In genomic region chrX:51568586-51568985, GRCh38 we compare ENCODE assay signal across 22 cellular contexts. TPM values are rescaled to one million over a fixed set of nuclear protein-coding genes. Genes with fewer than 3 reads are reported as not detected.
DNase-seq lines count a peak whose midpoint lies in the region; ATAC-seq, FAIRE-seq and TF ChIP-seq lines count a peak whose summit lies in the region.
"Had no signal": no experiment of that assay in that cellular context is flagged by ENCODE, and none has a peak within 500 bp of the region (broad histone marks: within the 10 kb centered on the region; RNA-seq: fewer than 3 reads in every experiment).

No MANE protein-coding gene starts in this region.

- ATAC-seq in body of pancreas: no peak

- H3K9me3 Mint-ChIP-seq in HFFc6: no peaks in the 10 kb centered on the region
- H3K9me3 Mint-ChIP-seq in astrocyte (ENCODE audit: unreplicated experiment): no peaks in the 10 kb centered on the region
- H3K9me3 Mint-ChIP-seq: activated naive CD4-positive, alpha-beta T cell treated with anti-CD3 and anti-CD28 coated beads, Interleukin-2, amount 50 U/mL, for 24 hours had no signal

- no peaks in the 10 kb centered on the region for H3K27me3 ChIP-seq in astrocyte (ENCODE audit: insufficient read depth, low read length)
- H3K27me3 ChIP-seq in body of pancreas: no peaks in the 10 kb centered on the region
- H3K27me3 ChIP-seq: sigmoid colon, SJCRH30 had no signal

- no peaks in the 10 kb centered on the region for H3K79me2 ChIP-seq in astrocyte (ENCODE audit: insufficient read depth, low read length)

- peaks cover 3% of the 10 kb centered on the region for H3K4me1 ChIP-seq in astrocyte (ENCODE audit: insufficient read depth, low read length)
- no peaks in the 10 kb centered on the region for H3K4me1 ChIP-seq in body of pancreas
- H3K4me1 ChIP-seq: sigmoid colon, SJCRH30, tibial nerve had no signal

- H2AFZ ChIP-seq in astrocyte (ENCODE audit: low read depth, low read length): peak overlapping the region; percentile 26

- no peaks in the 10 kb centered on the region for H4K20me1 ChIP-seq in astrocyte (ENCODE audit: insufficient read depth, low read length)

- intact Hi-C loops in body of pancreas (cut with DNase I): no loop called here

- H3K4me2 ChIP-seq in astrocyte (ENCODE audit: low read length): peak overlapping the region; percentile 41

- H3K4me3 Mint-ChIP-seq in HFFc6 (no peak overlapping the region), astrocyte (ENCODE audit: unreplicated experiment) (no peak overlapping the region)
- H3K4me3 Mint-ChIP-seq: activated naive CD4-positive, alpha-beta T cell treated with anti-CD3 and anti-CD28 coated beads, Interleukin-2, amount 50 U/mL, for 24 hours; mesothelial cell of epicardium had no signal

- H3K9me3 ChIP-seq in astrocyte (ENCODE audit: insufficient read depth, low read depth, low read length) (no peaks in the 10 kb centered on the region), body of pancreas (no peaks in the 10 kb centered on the region)
- H3K9me3 ChIP-seq: sigmoid colon, SJCRH30, tibial nerve had no signal

- peak overlapping the region; percentile 38 for H3K27ac ChIP-seq in astrocyte (ENCODE audit: low read depth, low read length)
- no peak overlapping the region for H3K27ac ChIP-seq in body of pancreas
- H3K27ac ChIP-seq: HL-60, sigmoid colon, SJCRH30, tibial nerve had no signal

- TF ChIP-seq POLR2A in body of pancreas (IDR thresholded peaks at IDR 0.05) (no peak), GM12891 (IDR thresholded peaks at IDR 0.05; ENCODE audit: low read depth, low read length) (no peak)

- TF ChIP-seq CTCF in AG04449 (IDR thresholded peaks at IDR 0.05; ENCODE audit: insufficient read depth, low read length, missing control alignments): no peak
- TF ChIP-seq CTCF in HFFc6 (IDR thresholded peaks at IDR 0.05): no peak
- TF ChIP-seq CTCF in astrocyte (IDR thresholded peaks at IDR 0.05; ENCODE audit: insufficient read depth, low read depth, low read length): no peak
- no peak for TF ChIP-seq CTCF in body of pancreas (IDR thresholded peaks at IDR 0.05)

- H3K27me3 Mint-ChIP-seq in HFFc6 (ENCODE audit: insufficient read depth): 0 out of 2 replicates have a peak, but pooled peaks cover 2% of the 10 kb centered on the region
- H3K27me3 Mint-ChIP-seq in astrocyte (ENCODE audit: low read depth, unreplicated experiment): no peaks in the 10 kb centered on the region
- H3K27me3 Mint-ChIP-seq: activated naive CD4-positive, alpha-beta T cell treated with anti-CD3 and anti-CD28 coated beads, Interleukin-2, amount 50 U/mL, for 24 hours had no signal

- no peaks in the 10 kb centered on the region for H3K36me3 Mint-ChIP-seq in HFFc6 (ENCODE audit: low read depth)
- H3K36me3 Mint-ChIP-seq in astrocyte (ENCODE audit: low read depth, unreplicated experiment): no peaks in the 10 kb centered on the region
- H3K36me3 Mint-ChIP-seq: activated naive CD4-positive, alpha-beta T cell treated with anti-CD3 and anti-CD28 coated beads, Interleukin-2, amount 50 U/mL, for 24 hours; mesothelial cell of epicardium had no signal

- CTCF ChIA-PET in AG04449 (lab: Yijun Ruan, JAX): no interaction called here

- POLR2A ChIA-PET in AG04449 (lab: Yijun Ruan, JAX): no interaction called here

- H3K9ac ChIP-seq in astrocyte (ENCODE audit: low read length): no peak overlapping the region

- DNase-seq in AG04449 (ENCODE audit: low read depth, low spot score): peak; percentile 53
- DNase-seq in HFFc6: peak; percentile 72
- DNase-seq in astrocyte (ENCODE audit: low read depth): peak; percentile 43
- peak; percentile 41 for DNase-seq in hepatic stellate cell (ENCODE audit: low spot score)
- DNase-seq in activated CD4-positive, alpha-beta T cell treated with anti-CD3 and anti-CD28 coated beads for 1 hour: no peak
- DNase-seq in body of pancreas: no peak
- DNase-seq in GM12891 (ENCODE audit: insufficient read length, low spot score): no peak
- no peak for DNase-seq in NCI-H1048 (lab: John Stamatoyannopoulos, UW)
- DNase-seq: activated T-cell treated with anti-CD3 and anti-CD28 coated beads for 4 hours, cerebellar nuclear complex, NCI-H1694 treated with DMSO at 0.1 percent for 48 hours, NCI-H446 treated with DMSO at 0.1 percent for 48 hours, sigmoid colon, SJCRH30 had no signal

- WGBS in body of pancreas, 2 donors: 63 to 64% methylated on average over 3 of the region's 3 CpGs

- H3K36me3 ChIP-seq in astrocyte (ENCODE audit: insufficient read depth, low read length) (no peaks in the 10 kb centered on the region), body of pancreas (replicated peaks in 1 of 2; ENCODE audit: insufficient read depth in 1 of 2, low read depth in 2 of 2) (no peaks in the 10 kb centered on the region)
- H3K36me3 ChIP-seq: sigmoid colon, SJCRH30, tibial nerve had no signal

- H3K27ac Mint-ChIP-seq in HFFc6 (peak overlapping the region; percentile 73), astrocyte (ENCODE audit: unreplicated experiment) (peak overlapping the region; percentile 5)
- H3K27ac Mint-ChIP-seq: activated naive CD4-positive, alpha-beta T cell treated with anti-CD3 and anti-CD28 coated beads, Interleukin-2, amount 50 U/mL, for 24 hours; mesothelial cell of epicardium had no signal

- no peak overlapping the region for H3K4me3 ChIP-seq in AG04449 (ENCODE audit: low read depth, low read length)
- no peak overlapping the region for H3K4me3 ChIP-seq in astrocyte (ENCODE audit: insufficient read depth, low read depth, low read length)
- H3K4me3 ChIP-seq in body of pancreas: no peak overlapping the region
- H3K4me3 ChIP-seq: sigmoid colon, SJCRH30, tibial nerve had no signal

- FAIRE-seq in astrocyte (lab: Jason Lieb, UNC) (peak; percentile 99), GM12891 (lab: Jason Lieb, UNC) (no peak)
- FAIRE-seq: A204.1, endometrium, GM18507, keratinocyte had no signal

- peaks cover 14% of the 10 kb centered on the region for H3K4me1 Mint-ChIP-seq in HFFc6 (ENCODE audit: low read depth)
- peaks cover 6% of the 10 kb centered on the region for H3K4me1 Mint-ChIP-seq in astrocyte (ENCODE audit: low read depth, unreplicated experiment)
- H3K4me1 Mint-ChIP-seq: activated naive CD4-positive, alpha-beta T cell treated with anti-CD3 and anti-CD28 coated beads, Interleukin-2, amount 50 U/mL, for 24 hours had no signal

TF ChIP-seq in GM12891, 5 proteins besides CTCF, POLR2A, EP300 and RAD21:
- TF ChIP-seq SPI1 (IDR thresholded peaks at IDR 0.05; ENCODE audit: low read depth, low read length): no peak

RNA-seq across cellular contexts. Expression of gene CENPVL3, which starts 50.1 kb away (rescaled TPM):
- total RNA-seq in HFFc6 (2021; fragmentation: NEBNext Ultra II Directional; extraction: Animal tissue kit (Norgen Biotek cat#: 25700)): not detected
- total RNA-seq in astrocyte: 2.0 and 2.3 TPM in 2 replicates
- total RNA-seq in body of pancreas: not detected
- polyA plus RNA-seq in GM12891 (2012; ENCODE audit: low read depth, missing spikeins): not detected
- total RNA-seq: SJCRH30, tibial nerve had no signal
- polyA plus RNA-seq: keratinocyte, sigmoid colon had no signal

Comparison
In these comparisons a context has a peak if more than half of its experiments do, and no peak if none do; other contexts are left out.
1. DNase-seq: peak in AG04449 (single experiment), HFFc6 (single experiment), astrocyte (single experiment) and hepatic stellate cell (single experiment); none in activated CD4-positive, alpha-beta T cell treated with anti-CD3 and anti-CD28 coated beads for 1 hour (single experiment), body of pancreas (0 of 4), GM12891 (single experiment) and NCI-H1048 (single experiment).